Comparison of ENCODE assay signal across 23 cellular contexts in genomic region chr5:123360910-123361309, GRCh38.
"Had no signal": no experiment of that assay in that cellular context is flagged by ENCODE, and none has a peak within 500 bp of the region (broad histone marks: within the 10 kb centered on the region; RNA-seq: fewer than 3 reads in every experiment).

No MANE protein-coding gene starts in this region.

- ATAC-seq: effector memory CD8-positive, alpha-beta T cell; esophagus mucosa; gastrocnemius medialis; left lung; lower lobe of right lung had no signal

- H3K27me3 ChIP-seq: colonic mucosa, esophagus squamous epithelium, gastrocnemius medialis, heart right ventricle, left lung had no signal

- H3K4me3 Mint-ChIP-seq: dendritic cell treated with granulocyte-macrophage colony-stimulating factor and Interleukin-4, amounts not matched to agents 40 ng/mL and 50 ng/mL, for 4 days; effector memory CD8-positive, alpha-beta T cell; endodermal cell had no signal

- H3K9me3 Mint-ChIP-seq: effector memory CD8-positive, alpha-beta T cell had no signal

- H3K9me3 ChIP-seq: colonic mucosa, gastrocnemius medialis, lower lobe of right lung had no signal

- H3K27me3 Mint-ChIP-seq: dendritic cell treated with granulocyte-macrophage colony-stimulating factor and Interleukin-4, amounts not matched to agents 40 ng/mL and 50 ng/mL, for 4 days; effector memory CD8-positive, alpha-beta T cell had no signal

- H3K4me3 ChIP-seq: colonic mucosa, esophagus squamous epithelium, gastrocnemius medialis, heart right ventricle, left lung, lower lobe of right lung had no signal

- H3K4me1 Mint-ChIP-seq: endodermal cell had no signal

- H3K27ac ChIP-seq: colonic mucosa, epithelial cell of prostate, esophagus squamous epithelium, gastrocnemius medialis, heart right ventricle, left lung, lower lobe of right lung had no signal

- H3K36me3 ChIP-seq: colonic mucosa, gastrocnemius medialis had no signal

- H3K27ac Mint-ChIP-seq: dendritic cell treated with granulocyte-macrophage colony-stimulating factor and Interleukin-4, amounts not matched to agents 40 ng/mL and 50 ng/mL, for 4 days; endodermal cell had no signal

- H3K4me1 ChIP-seq: colonic mucosa, gastrocnemius medialis, lower lobe of right lung had no signal

- DNase-seq: colonic mucosa; cortex of kidney; effector CD8-positive, alpha-beta T cell; effector memory CD8-positive, alpha-beta T cell; endodermal cell; erythroblast; esophagus squamous epithelium; foreskin fibroblast; foreskin melanocyte; gastrocnemius medialis; glutamatergic neuron; head of caudate nucleus; heart right ventricle; hippocampal formation; left cardiac atrium; left lung; left ventricle myocardium superior; lower lobe of right lung; mesendoderm; midbrain had no signal
